Comparison of ENCODE assay signal across 25 cellular contexts in the genomic region with DNA sequence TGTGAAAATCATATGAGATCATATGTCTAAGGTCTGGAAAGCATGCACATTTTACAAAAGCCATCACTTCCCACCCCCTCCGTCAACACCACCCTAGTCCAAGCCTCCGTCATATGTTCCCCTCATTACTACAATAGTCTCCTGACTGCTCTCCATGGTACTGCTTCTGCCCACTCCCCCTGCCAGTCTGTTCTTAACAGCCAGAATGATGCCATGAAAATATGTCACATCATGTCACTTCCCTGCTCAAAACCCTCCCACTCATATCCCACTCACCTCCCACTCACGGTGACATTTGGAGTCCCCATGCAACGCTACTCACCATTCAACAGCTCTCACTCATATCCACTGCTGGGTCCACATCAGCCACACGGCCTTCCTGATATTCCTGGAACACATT.
"Had no signal": no experiment of that assay in that cellular context is flagged by ENCODE, and none has a peak within 500 bp of the region (broad histone marks: within the 10 kb centered on the region; RNA-seq: fewer than 3 reads in every experiment).

No MANE protein-coding gene starts in this region.

- FAIRE-seq: colon, kidney had no signal

- ATAC-seq: gastroesophageal sphincter; left cardiac atrium; left ventricle myocardium superior; natural killer cell; sciatic nerve; stimulated activated memory B cell treated with anti-CD40 and anti-IgM and Interleukin-4, amounts not matched to agents 10 μg/mL and 1 μg/mL and 100 μg/mL, for 72 hours had no signal

- H3K4me1 Mint-ChIP-seq: immature natural killer cell; stimulated activated memory B cell treated with anti-CD40 and anti-IgM and Interleukin-4, amounts not matched to agents 10 μg/mL and 1 μg/mL and 100 μg/mL, for 72 hours had no signal

- DNase-seq: esophagus squamous epithelium; foreskin fibroblast; glutamatergic neuron; immature natural killer cell; kidney; left cardiac atrium; left ventricle myocardium superior; mammary epithelial cell; natural killer cell; retina; spleen; stimulated activated CD4-positive, alpha-beta T cell treated with anti-CD3 and anti-CD28 coated beads, Interleukin-15, amount 100 ng/mL, for 24 hours; stimulated activated CD4-positive, alpha-beta T cell treated with anti-CD3 and anti-CD28 coated beads, Interleukin-1b, Interleukin-23, amount 100 ng/mL, for 48 hours; stimulated activated CD4-positive, alpha-beta T cell treated with anti-CD3 and anti-CD28 coated beads, Interleukin-4, amount 100 ng/mL, for 24 hours; tibial artery; upper lobe of left lung; uterus had no signal

- H3K27ac Mint-ChIP-seq: dendritic cell treated with granulocyte-macrophage colony-stimulating factor and Interleukin-4, amounts not matched to agents 40 ng/mL and 50 ng/mL, for 4 days; immature natural killer cell; natural killer cell; stimulated activated memory B cell treated with anti-CD40 and anti-IgM and Interleukin-4, amounts not matched to agents 10 μg/mL and 1 μg/mL and 100 μg/mL, for 72 hours; stimulated activated naive CD8-positive, alpha-beta T cell treated with anti-CD3 and anti-CD28 coated beads, Interleukin-15, Interleukin-2, amounts not matched to agents 100 ng/mL and 50 ng/mL, for 24 hours had no signal

- H3K9me3 Mint-ChIP-seq: immature natural killer cell, natural killer cell had no signal

- H3K4me3 ChIP-seq: esophagus squamous epithelium, gastroesophageal sphincter, prostate gland, spleen, tibial artery, upper lobe of left lung, uterus had no signal

- H3K9me3 ChIP-seq: esophagus squamous epithelium, prostate gland, uterus had no signal

- H3K36me3 Mint-ChIP-seq: natural killer cell had no signal

- H3K36me3 ChIP-seq: esophagus squamous epithelium, gastroesophageal sphincter, prostate gland, spleen, tibial artery, upper lobe of left lung, uterus had no signal

- H3K4me1 ChIP-seq: gastroesophageal sphincter, parathyroid adenoma, prostate gland, spleen, tibial artery, upper lobe of left lung, uterus had no signal

- H3K4me3 Mint-ChIP-seq: dendritic cell treated with granulocyte-macrophage colony-stimulating factor and Interleukin-4, amounts not matched to agents 40 ng/mL and 50 ng/mL, for 4 days; immature natural killer cell; natural killer cell; stimulated activated memory B cell treated with anti-CD40 and anti-IgM and Interleukin-4, amounts not matched to agents 10 μg/mL and 1 μg/mL and 100 μg/mL, for 72 hours; stimulated activated naive CD8-positive, alpha-beta T cell treated with anti-CD3 and anti-CD28 coated beads, Interleukin-15, Interleukin-2, amounts not matched to agents 100 ng/mL and 50 ng/mL, for 24 hours had no signal

- H3K79me2 ChIP-seq: parathyroid adenoma had no signal

- H3K27ac ChIP-seq: esophagus squamous epithelium, gastroesophageal sphincter, parathyroid adenoma, prostate gland, spleen, tibial artery, upper lobe of left lung, uterus had no signal

- H3K27me3 Mint-ChIP-seq: stimulated activated memory B cell treated with anti-CD40 and anti-IgM and Interleukin-4, amounts not matched to agents 10 μg/mL and 1 μg/mL and 100 μg/mL, for 72 hours; stimulated activated naive CD8-positive, alpha-beta T cell treated with anti-CD3 and anti-CD28 coated beads, Interleukin-15, Interleukin-2, amounts not matched to agents 100 ng/mL and 50 ng/mL, for 24 hours had no signal

- H3K9ac ChIP-seq: parathyroid adenoma had no signal

- H3K27me3 ChIP-seq: upper lobe of left lung, uterus had no signal

- H2AFZ ChIP-seq: parathyroid adenoma had no signal
